ENCODE assay signal across 8 cellular contexts in the genomic region with DNA sequence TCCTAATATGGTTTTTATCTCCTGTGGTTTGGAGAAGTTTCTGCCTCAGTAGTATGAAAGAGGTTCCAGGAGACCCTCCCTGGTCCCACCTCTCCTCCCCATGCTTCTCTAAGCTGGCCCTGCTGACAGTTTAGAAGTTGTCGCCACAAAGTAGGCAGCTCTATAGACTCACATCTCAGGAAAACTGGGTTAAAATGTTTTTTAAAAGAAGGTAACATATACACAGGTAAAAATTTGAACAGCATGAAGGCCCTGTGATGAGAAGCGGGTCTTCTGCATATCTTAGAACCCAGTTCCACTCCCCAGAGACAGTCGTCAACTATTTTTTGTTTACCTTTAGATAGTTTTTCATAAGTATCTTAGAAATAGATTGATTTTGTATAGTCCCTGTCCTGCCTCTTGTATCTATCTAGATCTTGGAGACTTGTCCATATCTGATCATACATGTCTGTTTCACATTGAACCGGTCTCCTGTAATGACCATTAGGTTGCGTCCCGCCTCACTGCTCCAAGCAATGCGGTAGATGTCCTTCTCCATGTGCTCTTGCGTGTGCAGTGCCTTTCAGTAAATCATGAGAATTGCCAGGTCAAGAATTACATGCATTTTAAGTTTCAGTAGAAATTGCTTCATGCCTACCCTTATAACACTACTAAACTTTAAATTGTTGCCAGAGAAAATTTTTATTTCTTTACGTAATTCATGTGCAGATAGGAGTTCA. TPM values are rescaled to one million over a fixed set of nuclear protein-coding genes. Genes with fewer than 3 reads are reported as not detected.
DNase-seq lines count a peak whose midpoint lies in the region; ATAC-seq, FAIRE-seq and TF ChIP-seq lines count a peak whose summit lies in the region.

No MANE protein-coding gene starts in this region.

- intact Hi-C loops in breast epithelium (cut with DNase I; ENCODE audit: low total_unique reads): no loop called here

- CTCF ChIA-PET in A549 (lab: Yijun Ruan, JAX): interaction anchor here (0.7 to 6.7 kb wide), 18 partner anchors 13 to 193 kb away, joined by 3 to 38 read pairs (median 4); no protein-coding TSS in a partner anchor

- peak overlapping the region; percentile 85 for H3K4me2 ChIP-seq in A549

- TF ChIP-seq CTCF in A549 (IDR thresholded peaks at IDR 0.05): no peak
- TF ChIP-seq CTCF in HFF-Myc (IDR thresholded peaks at IDR 0.05; ENCODE audit: low read depth, low read length, missing control alignments): no peak
- no peak for TF ChIP-seq CTCF in breast epithelium (IDR thresholded peaks at IDR 0.05)

- H3K36me3 ChIP-seq in breast epithelium: no peaks in the 10 kb centered on the region

- no peaks in the 10 kb centered on the region for H3K27me3 ChIP-seq in breast epithelium

- TF ChIP-seq RAD21 in A549 (conservative IDR thresholded peaks at IDR 0.05 in 1 of 2, IDR thresholded peaks at IDR 0.05 in 1 of 2): no peak

- no peak for TF ChIP-seq EP300 in A549 (IDR thresholded peaks at IDR 0.05)

- ATAC-seq in A549: no peak
- ATAC-seq in GM18861 (IDR thresholded peaks at IDR 0.05; ENCODE audit: unreplicated experiment): no peak

- peaks cover 49% of the 10 kb centered on the region for H3K4me1 ChIP-seq in A549
- H3K4me1 ChIP-seq in breast epithelium: peaks cover 4 to 21% of the 10 kb centered on the region in 2 donors

- H3K27ac ChIP-seq in A549 (peak overlapping the region; percentile 96), breast epithelium (peak overlapping the region; percentile 94 to 98)

- H3K4me3 ChIP-seq in A549: peak overlapping the region; percentile 86
- peak overlapping the region; percentile 69 for H3K4me3 ChIP-seq in HFF-Myc (replicated peaks; ENCODE audit: low read depth, low read length)
- peak overlapping the region; percentile 63 to 97 (median 72) for H3K4me3 ChIP-seq in breast epithelium

- no peak for TF ChIP-seq POLR2A in A549 (IDR thresholded peaks at IDR 0.05; ENCODE audit: low read length)
- TF ChIP-seq POLR2A in breast epithelium (IDR thresholded peaks at IDR 0.05): no peak

- no peak for FAIRE-seq in A549 (lab: Jason Lieb, UNC)

- WGBS in A549 (ENCODE audit: missing lambda C conversion rate): 31% methylated on average over 9 of the region's 9 CpGs

- POLR2A ChIA-PET in A549 (lab: Yijun Ruan, JAX): interaction anchor here (0.7 to 3.5 kb wide), 6 partner anchors 74 to 146 kb away, joined by 3 to 15 read pairs (median 6); no protein-coding TSS in a partner anchor

- DNase-seq in A549 (ENCODE audit: low read depth in 1 of 2, low spot score in 1 of 2) (peak in 1 of 2 experiments; percentile 44), HFF-Myc (ENCODE audit: extremely low read depth, low read depth) (no peak), breast epithelium (ENCODE audit: low spot score in 2 of 2) (no peak), lung microvascular endothelial cell (ENCODE audit: low read depth in 2 of 2) (peak; percentile 49 to 51), amniotic stem cell (lab: John Stamatoyannopoulos, UW) (no peak), NCI-H345 (lab: John Stamatoyannopoulos, UW) (no peak), 8988T (no peak)

- H3K9me3 ChIP-seq in A549 (no peaks in the 10 kb centered on the region), breast epithelium (no peaks in the 10 kb centered on the region)

TF ChIP-seq in A549, 52 proteins besides CTCF, POLR2A, EP300 and RAD21:
- TF ChIP-seq PHF8 (IDR thresholded peaks at IDR 0.05; ENCODE audit: borderline replicate concordance, low read depth): no peak
- no peak for TF ChIP-seq FOSL2 (IDR thresholded peaks at IDR 0.05)
- no peak for TF ChIP-seq FOSL2 (CRISPR knock-in tag; IDR thresholded peaks at IDR 0.05)
- TF ChIP-seq POLR2AphosphoS2 (conservative IDR thresholded peaks at IDR 0.05; ENCODE audit: low read length): 0 out of 2 replicates have a peak, but pooled peaks have one; percentile 59
- TF ChIP-seq, protein P1, sequence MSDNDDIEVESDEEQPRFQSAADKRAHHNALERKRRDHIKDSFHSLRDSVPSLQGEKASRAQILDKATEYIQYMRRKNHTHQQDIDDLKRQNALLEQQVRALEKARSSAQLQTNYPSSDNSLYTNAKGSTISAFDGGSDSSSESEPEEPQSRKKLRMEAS (IDR thresholded peaks at IDR 0.05): peak; percentile 34; the same call in 1 of the 2 replicates

RNA-seq across cellular contexts. Expression of a gene that starts 2.2 kb away (rescaled TPM):
- polyA plus RNA-seq in A549 (2011; rRNA removed): 152 and 171 TPM in 2 replicates
- 92.2 and 125 TPM in 2 replicates for polyA plus RNA-seq in A549 (2012; cell fraction: cytosol; rRNA removed)
- 137 and 140 TPM in 2 replicates for polyA plus RNA-seq in A549 (2012; cell fraction: nucleus; rRNA removed)
- 47.9 to 49.3 TPM (median 48.8 TPM) in 3 replicates for polyA plus RNA-seq in A549 (2017; fragmentation: RNase III; extraction: RNeasy Plus Mini Kit Qiagen cat#74134 plus additional on column Dnase treatment)
- 652 and 758 TPM in 2 replicates for polyA minus RNA-seq in A549 (2011; rRNA and poly(A)+ RNA removed)
- 10 to 100 TPM in 2 of 3 donors, 1 to 10 TPM in 1; 3.8 to 35.4 (median 26.9) TPM for total RNA-seq in breast epithelium
- 18.7 and 23.0 TPM in 2 replicates for total RNA-seq in lung microvascular endothelial cell

Comparison
In these comparisons a context has a peak if more than half of its experiments do, and no peak if none do; other contexts are left out.
1. DNase-seq: peak in lung microvascular endothelial cell (2 of 2); none in HFF-Myc (single experiment), breast epithelium (0 of 2), amniotic stem cell (single experiment), NCI-H345 (single experiment) and 8988T (single experiment).
2. Peak in every context shown above with its lines, with median percentiles within 50 percentile points of each other: H3K4me3 ChIP-seq.